Comparison of ENCODE assay signal across 8 cellular contexts in genomic region chr3:158434412-158435038, GRCh38.
DNase-seq lines count a peak whose midpoint lies in the region; ATAC-seq, FAIRE-seq and TF ChIP-seq lines count a peak whose summit lies in the region.

No MANE protein-coding gene starts in this region.

- peak in 3 of 4 donors; percentile 46 to 66 (median 56) for TF ChIP-seq CTCF in pancreas (IDR thresholded peaks at IDR 0.05)

- H3K4me3 Mint-ChIP-seq in activated T-cell treated with anti-CD3 and anti-CD28 coated beads, Interleukin-2, amount 50 U/mL, for 72 hours = no peak overlapping the region

- no peaks in the 10 kb centered on the region for H3K36me3 ChIP-seq in pancreas

- peaks cover 0 to 2% of the 10 kb centered on the region in 2 donors for H3K9me3 Mint-ChIP-seq in activated T-cell treated with anti-CD3 and anti-CD28 coated beads, Interleukin-2, amount 50 U/mL, for 72 hours

- H3K4me1 Mint-ChIP-seq in activated T-cell treated with anti-CD3 and anti-CD28 coated beads, Interleukin-2, amount 50 U/mL, for 72 hours (ENCODE audit: low read depth) = no peaks in the 10 kb centered on the region

- no peaks in the 10 kb centered on the region for H3K27me3 Mint-ChIP-seq in activated T-cell treated with anti-CD3 and anti-CD28 coated beads, Interleukin-2, amount 50 U/mL, for 72 hours (ENCODE audit: low read depth)

- H3K27me3 ChIP-seq in pancreas = no peaks in the 10 kb centered on the region

- H3K27ac Mint-ChIP-seq in activated T-cell treated with anti-CD3 and anti-CD28 coated beads, Interleukin-2, amount 50 U/mL, for 72 hours = no peak overlapping the region

- DNase-seq in DMS153 (lab: John Stamatoyannopoulos, UW) (peak; percentile 29), NCI-H748 treated with DMSO at 0.1 percent for 48 hours (lab: John Stamatoyannopoulos, UW) (peak; percentile 3), globus pallidus (ENCODE audit: low spot score) (peak; percentile 76), pancreas (peak in 5 of 6 donors; percentile 30 to 64 (median 50))
- peak; percentile 17 to 21 for DNase-seq in activated T-cell treated with anti-CD3 and anti-CD28 coated beads, Interleukin-2, amount 50 U/mL, for 72 hours
- DNase-seq in effector CD8-positive, alpha-beta T cell (lab: John Stamatoyannopoulos, UW) = no peak

- H3K4me3 ChIP-seq in pancreas = no peak overlapping the region

- H3K27ac ChIP-seq in pancreas = no peak overlapping the region

- 1 to 3% methylated on average over 4 of the region's 4 CpGs for WGBS in pancreas, 2 donors

- peaks cover 0 to 3% (median 0%) of the 10 kb centered on the region in 3 donors for H3K4me1 ChIP-seq in pancreas

- H3K9me3 ChIP-seq in pancreas = no peaks in the 10 kb centered on the region

- ATAC-seq in GM19455 (IDR thresholded peaks at IDR 0.05; ENCODE audit: unreplicated experiment) (peak; percentile 97), HG03460 (IDR thresholded peaks at IDR 0.05; ENCODE audit: unreplicated experiment) (peak; percentile 90), pancreas (peak; percentile 77 to 95 (median 93))
- ATAC-seq in activated T-cell treated with anti-CD3 and anti-CD28 coated beads, Interleukin-2, amount 50 U/mL, for 72 hours (replicated peaks in 1 of 2) = no peak

- peak; percentile 91 for FAIRE-seq in pancreas (lab: Jason Lieb, UNC)

- intact Hi-C loops in pancreas (cut with DNase I) = loop anchor here in 1 of 3 donors (5.0 kb wide), 1 partner anchor 817 kb away; no protein-coding TSS in a partner anchor

- H3K36me3 Mint-ChIP-seq in activated T-cell treated with anti-CD3 and anti-CD28 coated beads, Interleukin-2, amount 50 U/mL, for 72 hours (ENCODE audit: insufficient read depth in 2 of 2) = no peaks in the 10 kb centered on the region

Comparison
In these comparisons a context has a peak if more than half of its experiments do, and no peak if none do; other contexts are left out.
1. ATAC-seq: peak in GM19455 (single experiment), HG03460 (single experiment) and pancreas (4 of 4); none in activated T-cell treated with anti-CD3 and anti-CD28 coated beads, Interleukin-2, amount 50 U/mL, for 72 hours (0 of 2).